Comparison of ENCODE assay signal across 28 cellular contexts in the genomic region with DNA sequence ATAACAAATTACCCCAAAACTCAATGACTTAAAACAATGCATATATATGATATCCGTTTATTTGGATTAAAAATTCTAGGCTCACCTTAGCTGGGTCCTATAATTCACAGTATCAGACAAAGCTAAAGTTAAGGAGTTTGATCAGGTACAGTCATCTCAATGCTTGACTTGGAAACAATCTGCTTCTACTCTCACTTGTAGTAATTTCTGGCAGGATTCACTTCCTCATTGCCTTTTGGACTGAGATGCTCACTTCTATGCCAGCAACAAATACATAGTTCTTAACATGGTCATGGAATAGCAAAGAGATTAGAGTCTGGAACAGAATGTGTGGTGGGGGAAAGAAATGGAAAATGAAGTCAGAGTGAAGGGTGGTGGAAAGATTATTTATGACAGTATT.
A peak's percentile ranks its signal among the peaks of the same experiment; 100 is the strongest.
DNase-seq lines count a peak whose midpoint lies in the region; ATAC-seq, FAIRE-seq and TF ChIP-seq lines count a peak whose summit lies in the region.
"Had no signal": no experiment of that assay in that cellular context is flagged by ENCODE, and none has a peak within 500 bp of the region (broad histone marks: within the 10 kb centered on the region; RNA-seq: fewer than 3 reads in every experiment).

No MANE protein-coding gene starts in this region.

- CTCF ChIA-PET in SK-N-SH (lab: Yijun Ruan, JAX), result no interaction called here

- in situ Hi-C loops in astrocyte of the cerebellum (cut with HindIII; ENCODE audit: low sequenced_read_pairs), result no loop called here

- H3K4me3 ChIP-seq in astrocyte of the cerebellum (ENCODE audit: low read depth, low read length), result no peak overlapping the region
- H3K4me3 ChIP-seq in SK-N-SH (ENCODE audit: low read depth in 2 of 2, low read length in 1 of 2), result no peak overlapping the region
- H3K4me3 ChIP-seq: BLaER1 treated with 17β-estradiol and CSF1 and Interleukin-3, amounts not matched to agents 10 nM and 100 nM; GM23248; Peyer's patch had no signal

- FAIRE-seq in GM12891 (lab: Jason Lieb, UNC) (no peak), HTR-8/SVneo (lab: Jason Lieb, UNC) (no peak)
- FAIRE-seq: A204.1, D721Med, GM12892 had no signal

- TF ChIP-seq CTCF in astrocyte of the cerebellum (IDR thresholded peaks at IDR 0.05; ENCODE audit: low read depth, low read length, missing control alignments) (no peak), SK-N-SH (IDR thresholded peaks at IDR 0.05) (no peak)

- H3K4me1 ChIP-seq in SK-N-SH (ENCODE audit: control insufficient read depth in 1 of 2, insufficient read depth in 2 of 2, low read depth in 1 of 2, low read length in 1 of 2), result no peaks in the 10 kb centered on the region
- H3K4me1 ChIP-seq: BLaER1 treated with 17β-estradiol and CSF1 and Interleukin-3, amounts not matched to agents 10 nM and 100 nM; Peyer's patch had no signal

- DNase-seq in GM12891 (ENCODE audit: insufficient read length, low spot score) (no peak), MV-4-11 (lab: John Stamatoyannopoulos, UW) (peak; percentile 34), astrocyte of the cerebellum (ENCODE audit: low read depth) (peak; percentile 4), fibroblast of gingiva (ENCODE audit: low read depth) (peak; percentile 1), SK-N-SH (no peak), HTR-8/SVneo (ENCODE audit: insufficient read length, low spot score) (no peak), NCI-H187 treated with DMSO at 0.1 percent for 48 hours (lab: John Stamatoyannopoulos, UW) (no peak)
- DNase-seq: CD4-positive, alpha-beta T cell; GDM1; GM23248; H7; KBM-7; NCI-H1048; NCI-H1417; NCI-H1694; NCI-H2081; NCI-H2227 treated with DMSO at 0.1 percent for 48 hours; NCI-H510A; NCI-H69; OCI-M1; Peyer's patch; SHP77 treated with DMSO at 0.1 percent for 48 hours had no signal

- H3K27ac ChIP-seq in SK-N-SH (ENCODE audit: low read depth in 2 of 2, low read length in 1 of 2), result no peak overlapping the region
- H3K27ac ChIP-seq: BLaER1 treated with 17β-estradiol and CSF1 and Interleukin-3, amounts not matched to agents 10 nM and 100 nM; GM23248; Peyer's patch had no signal

- POLR2A ChIA-PET in SK-N-SH (lab: Yijun Ruan, JAX), result no interaction called here

- H4K20me1 ChIP-seq in SK-N-SH (ENCODE audit: insufficient read depth), result no peaks in the 10 kb centered on the region
- H4K20me1 ChIP-seq: BLaER1 treated with 17β-estradiol and CSF1 and Interleukin-3, amounts not matched to agents 10 nM and 100 nM had no signal

- H3K27me3 ChIP-seq in SK-N-SH (ENCODE audit: insufficient read depth), result no peaks in the 10 kb centered on the region
- H3K27me3 ChIP-seq: BLaER1 treated with 17β-estradiol and CSF1 and Interleukin-3, amounts not matched to agents 10 nM and 100 nM; Peyer's patch had no signal

- no peaks in the 10 kb centered on the region for H3F3A ChIP-seq in SK-N-SH (replicated peaks; ENCODE audit: insufficient read depth)

- WGBS in SK-N-SH (ENCODE audit: low lambda C conversion rate), result 39% methylated on average over 1 of the region's 1 CpG

- no peak for TF ChIP-seq POLR2A in GM12891 (IDR thresholded peaks at IDR 0.05; ENCODE audit: low read depth, low read length)

- no peak for TF ChIP-seq RAD21 in SK-N-SH (IDR thresholded peaks at IDR 0.05; ENCODE audit: low read length)

- TF ChIP-seq EP300 in SK-N-SH (IDR thresholded peaks at IDR 0.05; ENCODE audit: borderline replicate concordance in 1 of 2, low read depth in 1 of 2, low read length in 1 of 2), result no peak

- no peaks in the 10 kb centered on the region for H3K36me3 ChIP-seq in SK-N-SH (replicated peaks in 1 of 2; ENCODE audit: control insufficient read depth in 1 of 2, insufficient read depth in 2 of 2, low read length in 1 of 2)
- H3K36me3 ChIP-seq: BLaER1 treated with 17β-estradiol and CSF1 and Interleukin-3, amounts not matched to agents 10 nM and 100 nM; Peyer's patch had no signal

- H3K4me2 ChIP-seq in SK-N-SH, result no peak overlapping the region
- H3K4me2 ChIP-seq: BLaER1 treated with 17β-estradiol and CSF1 and Interleukin-3, amounts not matched to agents 10 nM and 100 nM had no signal

- no peak for ATAC-seq in GM18517 (IDR thresholded peaks at IDR 0.05; ENCODE audit: unreplicated experiment)
- ATAC-seq: SK-N-SH treated with all-trans-retinoic acid at 6 μM for 48 hours had no signal

- H3K9me3 ChIP-seq in SK-N-SH, result no peaks in the 10 kb centered on the region
- H3K9me3 ChIP-seq: BLaER1 treated with 17β-estradiol and CSF1 and Interleukin-3, amounts not matched to agents 10 nM and 100 nM; Peyer's patch had no signal

- H3K79me2 ChIP-seq in SK-N-SH (ENCODE audit: insufficient read depth), result no peaks in the 10 kb centered on the region

- H2AFZ ChIP-seq in SK-N-SH (ENCODE audit: low read depth), result no peak overlapping the region
- H2AFZ ChIP-seq: GM23248 had no signal

- H3K9ac ChIP-seq in SK-N-SH, result no peak overlapping the region
- H3K9ac ChIP-seq: BLaER1 treated with 17β-estradiol and CSF1 and Interleukin-3, amounts not matched to agents 10 nM and 100 nM; GM23248 had no signal

- H3K9me2 ChIP-seq in SK-N-SH, result no peaks in the 10 kb centered on the region; the same call in 1 of the 2 replicates

TF ChIP-seq in GM12891, 5 proteins besides CTCF, POLR2A, EP300 and RAD21:
- TF ChIP-seq SPI1 (IDR thresholded peaks at IDR 0.05; ENCODE audit: low read depth, low read length), result peak; percentile 76
- TF ChIP-seq POLR2AphosphoS5 (IDR thresholded peaks at IDR 0.05; ENCODE audit: low read depth, low read length), result no peak

TF ChIP-seq in SK-N-SH, 30 proteins besides CTCF, POLR2A, EP300 and RAD21:
- TF ChIP-seq GABPA (IDR thresholded peaks at IDR 0.05; ENCODE audit: low read depth), result no peak
- TF ChIP-seq EZH2phosphoT487 (IDR thresholded peaks at IDR 0.05; ENCODE audit: borderline replicate concordance, low read depth), result no peak

Comparison
In these comparisons a context has a peak if more than half of its experiments do, and no peak if none do; other contexts are left out.
1. DNase-seq: peak in MV-4-11 (single experiment), astrocyte of the cerebellum (single experiment) and fibroblast of gingiva (single experiment); none in GM12891 (single experiment), SK-N-SH (single experiment), HTR-8/SVneo (single experiment) and NCI-H187 treated with DMSO at 0.1 percent for 48 hours (single experiment).